29 cellular contexts compared by ENCODE assay signal in genomic region chr4:155249036-155249566, GRCh38. TPM values are rescaled to one million over a fixed set of nuclear protein-coding genes. Genes with fewer than 3 reads are reported as not detected.
DNase-seq lines count a peak whose midpoint lies in the region; ATAC-seq and TF ChIP-seq lines count a peak whose summit lies in the region.
"Had no signal": no experiment of that assay in that cellular context is flagged by ENCODE, and none has a peak within 500 bp of the region (broad histone marks: within the 10 kb centered on the region; RNA-seq: fewer than 3 reads in every experiment).

No MANE protein-coding gene starts in this region.

- H3K27ac Mint-ChIP-seq in MCF 10A (ENCODE audit: low read depth, unreplicated experiment) = peak overlapping the region; percentile 41
- H3K27ac Mint-ChIP-seq: activated CD4-positive, alpha-beta memory T cell treated with anti-CD3 and anti-CD28 coated beads for 36 hours; activated naive CD8-positive, alpha-beta T cell treated with anti-CD3 and anti-CD28 coated beads, Interleukin-2, amount 50 U/mL, for 24 hours; activated T-cell treated with anti-CD3 and anti-CD28 coated beads, Interleukin-2, amount 50 U/mL, for 72 hours; dendritic cell treated with granulocyte-macrophage colony-stimulating factor and Interleukin-4, amounts not matched to agents 40 ng/mL and 50 ng/mL, for 4 days; natural killer cell treated with Interleukin-12 subunit alpha and Interleukin-12 subunit beta and Interleukin-15 and Interleukin-18, amount 100 ng/mL, for 72 hours; stimulated activated effector memory CD8-positive, alpha-beta T cell treated with anti-CD3 and anti-CD28 coated beads, Interleukin-12 subunit alpha, Interleukin-12 subunit beta, amount 100 ng/mL, for 72 hours; T-cell had no signal

- H3K27ac ChIP-seq in mammary epithelial cell (ENCODE audit: insufficient read depth, low read depth, low read length) = no peak overlapping the region
- H3K27ac ChIP-seq in PC-3 (ENCODE audit: low read length) = peak overlapping the region; percentile 99
- no peak overlapping the region for H3K27ac ChIP-seq in transverse colon
- H3K27ac ChIP-seq: C4-2B, heart right ventricle had no signal

- H3K4me3 ChIP-seq in mammary epithelial cell (replicated peaks in 1 of 3; ENCODE audit: insufficient read depth in 1 of 3, low read depth in 2 of 3, low read length in 3 of 3) = no peak overlapping the region
- peak overlapping the region; percentile 57 for H3K4me3 ChIP-seq in PC-3 (ENCODE audit: low read length)
- H3K4me3 ChIP-seq in epithelial cell of esophagus (ENCODE audit: low read length) = no peak overlapping the region
- H3K4me3 ChIP-seq in transverse colon = no peak overlapping the region
- H3K4me3 ChIP-seq: heart right ventricle, lung had no signal

- H3K4me2 ChIP-seq in mammary epithelial cell (ENCODE audit: insufficient read depth, low read depth, low read length) (no peak overlapping the region), PC-3 (ENCODE audit: low read length) (peak overlapping the region; percentile 86)

- no peak for TF ChIP-seq CTCF in MCF 10A (IDR thresholded peaks at IDR 0.05; ENCODE audit: unreplicated experiment)
- TF ChIP-seq CTCF in mammary epithelial cell (conservative IDR thresholded peaks at IDR 0.05 in 1 of 2, IDR thresholded peaks at IDR 0.05 in 1 of 2; ENCODE audit: extremely low read depth in 1 of 2, insufficient read depth in 1 of 2, low read depth in 1 of 2, low read length in 2 of 2) = no peak
- no peak for TF ChIP-seq CTCF in PC-3 (conservative IDR thresholded peaks at IDR 0.05; ENCODE audit: low read depth, low read length)
- no peak for TF ChIP-seq CTCF in epithelial cell of esophagus (IDR thresholded peaks at IDR 0.05; ENCODE audit: insufficient read depth, low read depth, low read length, missing control alignments)
- no peak for TF ChIP-seq CTCF in transverse colon (IDR thresholded peaks at IDR 0.05)

- in situ Hi-C loops in mammary epithelial cell (cut with MboI; ENCODE audit: low sequenced_read_pairs in 2 of 2) = no loop called here
- in situ Hi-C loops in transverse colon (cut with MboI; ENCODE audit: low pct_ligation_motif_present in 1 of 4, low pct_unique_long_range_greater_than_20kb in 1 of 4, low sequenced_read_pairs in 3 of 4) = no loop called here

- TF ChIP-seq POLR2A in transverse colon (IDR thresholded peaks at IDR 0.05) = no peak

- TF ChIP-seq EP300 in transverse colon (IDR thresholded peaks at IDR 0.05; ENCODE audit: low read depth) = no peak

- H3K36me3 ChIP-seq in mammary epithelial cell (ENCODE audit: insufficient read depth, low read length) (no peaks in the 10 kb centered on the region), PC-3 (ENCODE audit: low read depth, low read length) (no peaks in the 10 kb centered on the region), transverse colon (no peaks in the 10 kb centered on the region)
- H3K36me3 ChIP-seq: heart right ventricle had no signal

- no peak overlapping the region for H3K4me3 Mint-ChIP-seq in MCF 10A (ENCODE audit: unreplicated experiment)
- H3K4me3 Mint-ChIP-seq: activated CD4-positive, alpha-beta memory T cell treated with anti-CD3 and anti-CD28 coated beads for 36 hours; activated naive CD8-positive, alpha-beta T cell treated with anti-CD3 and anti-CD28 coated beads, Interleukin-2, amount 50 U/mL, for 24 hours; activated T-cell treated with anti-CD3 and anti-CD28 coated beads, Interleukin-2, amount 50 U/mL, for 72 hours; central memory CD8-positive, alpha-beta T cell; dendritic cell treated with granulocyte-macrophage colony-stimulating factor and Interleukin-4, amounts not matched to agents 40 ng/mL and 50 ng/mL, for 4 days; natural killer cell treated with Interleukin-12 subunit alpha and Interleukin-12 subunit beta and Interleukin-15 and Interleukin-18, amount 100 ng/mL, for 72 hours; stimulated activated effector memory CD8-positive, alpha-beta T cell treated with anti-CD3 and anti-CD28 coated beads, Interleukin-12 subunit alpha, Interleukin-12 subunit beta, amount 100 ng/mL, for 72 hours; T-cell had no signal

- no peaks in the 10 kb centered on the region for H3K27me3 Mint-ChIP-seq in MCF 10A (ENCODE audit: insufficient read depth, unreplicated experiment)
- H3K27me3 Mint-ChIP-seq: central memory CD8-positive, alpha-beta T cell; dendritic cell treated with granulocyte-macrophage colony-stimulating factor and Interleukin-4, amounts not matched to agents 40 ng/mL and 50 ng/mL, for 4 days; natural killer cell treated with Interleukin-12 subunit alpha and Interleukin-12 subunit beta and Interleukin-15 and Interleukin-18, amount 100 ng/mL, for 72 hours had no signal

- H2AFZ ChIP-seq in mammary epithelial cell (ENCODE audit: low read depth, low read length) = no peak overlapping the region
- peak overlapping the region; percentile 36; the same call in 1 of the 2 replicates for H2AFZ ChIP-seq in PC-3 (ENCODE audit: low read length)

- H3K9me3 ChIP-seq in mammary epithelial cell (replicated peaks; ENCODE audit: insufficient read depth, low read length) = no peaks in the 10 kb centered on the region
- no peaks in the 10 kb centered on the region for H3K9me3 ChIP-seq in PC-3 (ENCODE audit: low read length)
- no peaks in the 10 kb centered on the region for H3K9me3 ChIP-seq in transverse colon
- H3K9me3 ChIP-seq: Caco-2, heart right ventricle had no signal

- POLR2A ChIA-PET in MCF 10A (lab: Yijun Ruan, JAX) (interaction anchor here (1.0 kb wide), 1 partner anchor 55 kb away, joined by 3 read pairs; no protein-coding TSS in a partner anchor), PC-3 (lab: Charles Lee; ENCODE audit: unreplicated experiment) (no interaction called here)

- H4K20me1 ChIP-seq in mammary epithelial cell (ENCODE audit: insufficient read depth, low read length) = no peaks in the 10 kb centered on the region
- H4K20me1 ChIP-seq in PC-3 (ENCODE audit: low read length) = no peaks in the 10 kb centered on the region

- WGBS in mammary epithelial cell (ENCODE audit: low coverage, missing lambda C conversion rate) = 41% methylated on average over 7 of the region's 7 CpGs
- 42 to 53% methylated on average over 7 of the region's 7 CpGs for WGBS in transverse colon (ENCODE audit: low coverage in 1 of 2), 2 donors

- DNase-seq in MCF 10A (ENCODE audit: unreplicated experiment) (peak; percentile 39), mammary epithelial cell (no peak), PC-3 (peak; percentile 89), epithelial cell of esophagus (ENCODE audit: low read depth) (peak; percentile 4), T1000 (lab: John Stamatoyannopoulos, UW) (no peak), islet precursor cell (no peak), transverse colon (no peak)
- DNase-seq: 8988T; activated CD4-positive, alpha-beta memory T cell treated with anti-CD3 and anti-CD28 coated beads for 36 hours; activated naive CD8-positive, alpha-beta T cell treated with anti-CD3 and anti-CD28 coated beads, Interleukin-2, amount 50 U/mL, for 24 hours; activated T-cell treated with anti-CD3 and anti-CD28 coated beads, Interleukin-2, amount 50 U/mL, for 72 hours; Caco-2; DND-41; GF-D8; heart right ventricle; IMR-90; NCI-H187; NCI-H2227 treated with DMSO at 0.1 percent for 48 hours; OCI-M1; T-cell; trophoblast cell had no signal

- H3F3A ChIP-seq in PC-3 (ENCODE audit: low read length, unreplicated experiment) = peaks cover 3% of the 10 kb centered on the region

- H3K79me2 ChIP-seq in mammary epithelial cell (ENCODE audit: insufficient read depth, low read length) (no peaks in the 10 kb centered on the region), PC-3 (ENCODE audit: low read length) (no peaks in the 10 kb centered on the region)

- H3K9ac ChIP-seq in mammary epithelial cell (ENCODE audit: insufficient read depth, low read length) (no peak overlapping the region), PC-3 (ENCODE audit: low read length) (peak overlapping the region; percentile 80)

- H3K4me1 Mint-ChIP-seq in MCF 10A (ENCODE audit: insufficient read depth, unreplicated experiment) = peaks cover 14% of the 10 kb centered on the region
- H3K4me1 Mint-ChIP-seq: activated naive CD8-positive, alpha-beta T cell treated with anti-CD3 and anti-CD28 coated beads, Interleukin-2, amount 50 U/mL, for 24 hours; central memory CD8-positive, alpha-beta T cell; stimulated activated effector memory CD8-positive, alpha-beta T cell treated with anti-CD3 and anti-CD28 coated beads, Interleukin-12 subunit alpha, Interleukin-12 subunit beta, amount 100 ng/mL, for 72 hours; T-cell had no signal

- peaks cover 6% of the 10 kb centered on the region for H3K36me3 Mint-ChIP-seq in MCF 10A (ENCODE audit: insufficient read depth, unreplicated experiment)
- H3K36me3 Mint-ChIP-seq: activated CD4-positive, alpha-beta memory T cell treated with anti-CD3 and anti-CD28 coated beads for 36 hours; natural killer cell treated with Interleukin-12 subunit alpha and Interleukin-12 subunit beta and Interleukin-15 and Interleukin-18, amount 100 ng/mL, for 72 hours; stimulated activated effector memory CD8-positive, alpha-beta T cell treated with anti-CD3 and anti-CD28 coated beads, Interleukin-12 subunit alpha, Interleukin-12 subunit beta, amount 100 ng/mL, for 72 hours; T-cell had no signal

- H3K9me3 Mint-ChIP-seq in MCF 10A (ENCODE audit: unreplicated experiment) = no peaks in the 10 kb centered on the region
- H3K9me3 Mint-ChIP-seq: activated CD4-positive, alpha-beta memory T cell treated with anti-CD3 and anti-CD28 coated beads for 36 hours; activated naive CD8-positive, alpha-beta T cell treated with anti-CD3 and anti-CD28 coated beads, Interleukin-2, amount 50 U/mL, for 24 hours; activated T-cell treated with anti-CD3 and anti-CD28 coated beads, Interleukin-2, amount 50 U/mL, for 72 hours; central memory CD8-positive, alpha-beta T cell; dendritic cell treated with granulocyte-macrophage colony-stimulating factor and Interleukin-4, amounts not matched to agents 40 ng/mL and 50 ng/mL, for 4 days; natural killer cell treated with Interleukin-12 subunit alpha and Interleukin-12 subunit beta and Interleukin-15 and Interleukin-18, amount 100 ng/mL, for 72 hours; stimulated activated effector memory CD8-positive, alpha-beta T cell treated with anti-CD3 and anti-CD28 coated beads, Interleukin-12 subunit alpha, Interleukin-12 subunit beta, amount 100 ng/mL, for 72 hours; T-cell had no signal

- ATAC-seq in PC-3 = peak; percentile 90
- ATAC-seq in HG03025 (IDR thresholded peaks at IDR 0.05; ENCODE audit: low FRiP score, unreplicated experiment) = no peak
- ATAC-seq: activated naive CD8-positive, alpha-beta T cell treated with anti-CD3 and anti-CD28 coated beads, Interleukin-2, amount 50 U/mL, for 24 hours; activated T-cell treated with anti-CD3 and anti-CD28 coated beads, Interleukin-2, amount 50 U/mL, for 72 hours; heart right ventricle; natural killer cell treated with Interleukin-12 subunit alpha and Interleukin-12 subunit beta and Interleukin-15 and Interleukin-18, amount 100 ng/mL, for 72 hours; stimulated activated effector memory CD8-positive, alpha-beta T cell treated with anti-CD3 and anti-CD28 coated beads, Interleukin-12 subunit alpha, Interleukin-12 subunit beta, amount 100 ng/mL, for 72 hours; T-cell had no signal

- no TSS peak for BruUV-seq in MCF 10A (replicated peaks; lab: Mats Ljungman, UMichigan)
- BruUV-seq in mammary epithelial cell (replicated peaks; lab: Mats Ljungman, UMichigan) = no TSS peak
- BruUV-seq in PC-3 (replicated peaks; lab: Mats Ljungman, UMichigan) = no TSS peak

- no peaks in the 10 kb centered on the region for H3K9me2 ChIP-seq in PC-3 (replicated peaks; ENCODE audit: low read length)

- H3K4me1 ChIP-seq in mammary epithelial cell (ENCODE audit: insufficient read depth, low read length) (no peaks in the 10 kb centered on the region), PC-3 (ENCODE audit: insufficient read depth, low read length) (peaks cover 27% of the 10 kb centered on the region), transverse colon (no peaks in the 10 kb centered on the region)
- H3K4me1 ChIP-seq: Caco-2, heart right ventricle had no signal

- intact Hi-C loops in MCF 10A (cut with micrococcal nuclease) (no loop called here), mammary epithelial cell (cut with micrococcal nuclease) (no loop called here), PC-3 (cut with micrococcal nuclease) (loop anchor here (1.0 to 5.0 kb wide), 4 partner anchors 16 to 267 kb away; partner anchors contain the start of gene NPY2R), transverse colon (cut with DNase I; ENCODE audit: low total_unique reads) (no loop called here)

- CTCF ChIA-PET in MCF 10A (lab: Yijun Ruan, JAX) (no interaction called here), mammary epithelial cell (lab: Charles Lee; ENCODE audit: low non-redundant PET) (no interaction called here), PC-3 (lab: Charles Lee) (no interaction called here)

- H3K27me3 ChIP-seq in mammary epithelial cell (ENCODE audit: insufficient read depth, low read length) = no peaks in the 10 kb centered on the region
- H3K27me3 ChIP-seq in PC-3 (ENCODE audit: low read length) = no peaks in the 10 kb centered on the region
- no peaks in the 10 kb centered on the region for H3K27me3 ChIP-seq in transverse colon

- dilution Hi-C loops in mammary epithelial cell (cut with HindIII; ENCODE audit: low sequenced_read_pairs) = no loop called here

RNA-seq across cellular contexts. Expression of gene NPY2R, which starts 40.7 kb away (rescaled TPM):
- not detected in 2 replicates for total RNA-seq in MCF 10A (2022)
- not detected for total RNA-seq in mammary epithelial cell
- polyA plus RNA-seq in mammary epithelial cell = not detected
- not detected for polyA minus RNA-seq in mammary epithelial cell
- total RNA-seq in PC-3 (2014; rRNA removed) = 0.07 and 0.29 TPM in 2 replicates
- 1 to 10 TPM in 1 of 4 donors, under 1 TPM in 2, not detected in 1; 0.64 to 9.3 (median 1.00) TPM for total RNA-seq in transverse colon
- total RNA-seq: activated CD4-positive, alpha-beta memory T cell treated with anti-CD3 and anti-CD28 coated beads for 36 hours; activated T-cell treated with anti-CD3 and anti-CD28 coated beads, Interleukin-2, amount 50 U/mL, for 72 hours; Caco-2; heart right ventricle; IMR-90; natural killer cell treated with Interleukin-12 subunit alpha and Interleukin-12 subunit beta and Interleukin-15 and Interleukin-18, amount 100 ng/mL, for 72 hours; skeletal muscle tissue; T-cell had no signal
- polyA plus RNA-seq: IMR-90 had no signal

Comparison
In these comparisons a context has a peak if more than half of its experiments do, and no peak if none do; other contexts are left out.
1. DNase-seq: peak in MCF 10A (single experiment), PC-3 (single experiment) and epithelial cell of esophagus (single experiment); none in mammary epithelial cell (single experiment), T1000 (single experiment), islet precursor cell (single experiment) and transverse colon (single experiment).